ENCODE assay signal across 1 cellular context in the genomic region with DNA sequence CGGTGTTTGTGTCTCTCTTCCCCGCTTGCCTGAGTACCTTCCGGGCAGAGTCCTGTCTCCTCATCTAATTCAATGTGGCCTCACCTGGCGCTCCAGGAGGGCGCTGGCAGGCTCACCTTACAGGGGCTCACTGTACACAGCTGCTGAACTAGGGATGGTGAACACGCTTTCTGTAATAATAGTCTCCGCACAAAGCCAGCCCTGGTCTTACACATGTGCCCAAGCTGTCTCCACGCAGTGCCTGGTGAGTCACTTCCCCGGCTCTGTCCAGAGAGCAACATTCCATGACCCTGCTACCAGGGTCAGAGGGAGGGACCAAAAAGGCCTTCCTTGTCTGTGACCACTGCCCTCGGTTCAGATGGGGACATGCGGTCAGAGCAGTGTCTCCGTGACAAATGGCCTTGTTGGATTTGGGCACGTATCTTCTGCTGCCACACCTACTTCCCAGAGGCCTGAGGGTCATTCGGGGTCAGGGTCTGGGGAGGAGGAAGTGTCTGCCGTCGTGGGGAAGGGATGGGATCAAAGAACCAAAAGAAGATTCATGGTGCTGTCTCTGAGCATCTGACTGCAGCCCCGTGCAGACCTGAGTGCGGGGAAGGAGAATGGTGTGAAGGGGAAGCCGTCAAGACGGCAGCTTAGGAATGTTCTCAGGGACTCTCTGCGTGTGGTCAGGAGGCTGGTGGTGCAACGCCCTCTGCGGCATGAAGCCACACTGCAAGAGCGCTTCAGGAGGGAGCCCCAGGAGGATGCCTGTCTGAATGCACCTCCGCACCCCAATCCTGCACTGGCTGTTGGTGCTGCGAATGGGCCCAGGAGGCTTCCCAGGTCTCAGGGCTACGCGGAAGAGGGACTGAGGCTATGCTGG.
TF ChIP-seq lines count a peak whose summit lies in the region.

No MANE protein-coding gene starts in this region.

TF ChIP-seq in K562, 482 proteins besides CTCF, POLR2A, EP300 and RAD21 (continued from another document and continues in another):
- TF ChIP-seq NRF1 (conservative IDR thresholded peaks at IDR 0.05 in 1 of 2, IDR thresholded peaks at IDR 0.05 in 1 of 2), result peak; percentile 70 to 79
- peak; percentile 36; the same call in 1 of the 2 replicates for TF ChIP-seq SOX6 (IDR thresholded peaks at IDR 0.05)
- peak; percentile 53 for TF ChIP-seq TAL1 (IDR thresholded peaks at IDR 0.05)
- TF ChIP-seq, protein P1, sequence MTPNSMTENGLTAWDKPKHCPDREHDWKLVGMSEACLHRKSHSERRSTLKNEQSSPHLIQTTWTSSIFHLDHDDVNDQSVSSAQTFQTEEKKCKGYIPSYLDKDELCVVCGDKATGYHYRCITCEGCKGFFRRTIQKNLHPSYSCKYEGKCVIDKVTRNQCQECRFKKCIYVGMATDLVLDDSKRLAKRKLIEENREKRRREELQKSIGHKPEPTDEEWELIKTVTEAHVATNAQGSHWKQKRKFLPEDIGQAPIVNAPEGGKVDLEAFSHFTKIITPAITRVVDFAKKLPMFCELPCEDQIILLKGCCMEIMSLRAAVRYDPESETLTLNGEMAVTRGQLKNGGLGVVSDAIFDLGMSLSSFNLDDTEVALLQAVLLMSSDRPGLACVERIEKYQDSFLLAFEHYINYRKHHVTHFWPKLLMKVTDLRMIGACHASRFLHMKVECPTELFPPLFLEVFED (CRISPR knock-in tag; conservative IDR thresholded peaks at IDR 0.05), result 0 out of 2 replicates have a peak, but pooled peaks have one; percentile 12
- peak; percentile 91 for TF ChIP-seq LCOR (CRISPR knock-in tag; IDR thresholded peaks at IDR 0.05)
- TF ChIP-seq FOXK2 (conservative IDR thresholded peaks at IDR 0.05 in 1 of 2, IDR thresholded peaks at IDR 0.05 in 1 of 2; ENCODE audit: low read depth in 2 of 2), result peak in 1 of 2 experiments; percentile 25; a peak in 1 of 4 replicates
- TF ChIP-seq TEAD4 (IDR thresholded peaks at IDR 0.05; ENCODE audit: low read length), result peak; percentile 30; the same call in 1 of the 2 replicates
- TF ChIP-seq TEAD4 (CRISPR knock-in tag; IDR thresholded peaks at IDR 0.05; ENCODE audit: borderline replicate concordance), result no peak; the same call in 1 of the 2 replicates
- peak; percentile 91 for TF ChIP-seq NR2C2 (CRISPR knock-in tag; IDR thresholded peaks at IDR 0.05)
- peak; percentile 94 for TF ChIP-seq NR2C2 (tag; IDR thresholded peaks at IDR 0.05)
- no peak for TF ChIP-seq KAT8 (IDR thresholded peaks at IDR 0.05; ENCODE audit: low read depth)
- TF ChIP-seq, protein P2, sequence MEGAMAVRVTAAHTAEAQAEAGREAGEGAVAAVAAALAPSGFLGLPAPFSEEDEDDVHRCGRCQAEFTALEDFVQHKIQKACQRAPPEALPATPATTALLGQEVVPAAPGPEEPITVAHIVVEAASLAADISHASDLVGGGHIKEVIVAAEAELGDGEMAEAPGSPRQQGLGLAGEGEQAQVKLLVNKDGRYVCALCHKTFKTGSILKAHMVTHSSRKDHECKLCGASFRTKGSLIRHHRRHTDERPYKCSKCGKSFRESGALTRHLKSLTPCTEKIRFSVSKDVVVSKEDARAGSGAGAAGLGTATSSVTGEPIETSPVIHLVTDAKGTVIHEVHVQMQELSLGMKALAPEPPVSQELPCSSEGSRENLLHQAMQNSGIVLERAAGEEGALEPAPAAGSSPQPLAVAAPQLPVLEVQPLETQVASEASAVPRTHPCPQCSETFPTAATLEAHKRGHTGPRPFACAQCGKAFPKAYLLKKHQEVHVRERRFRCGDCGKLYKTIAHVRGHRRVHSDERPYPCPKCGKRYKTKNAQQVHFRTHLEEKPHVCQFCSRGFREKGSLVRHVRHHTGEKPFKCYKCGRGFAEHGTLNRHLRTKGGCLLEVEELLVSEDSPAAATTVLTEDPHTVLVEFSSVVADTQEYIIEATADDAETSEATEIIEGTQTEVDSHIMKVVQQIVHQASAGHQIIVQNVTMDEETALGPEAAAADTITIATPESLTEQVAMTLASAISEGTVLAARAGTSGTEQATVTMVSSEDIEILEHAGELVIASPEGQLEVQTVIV (CRISPR knock-in tag; IDR thresholded peaks at IDR 0.05; ENCODE audit: borderline replicate concordance), result no peak
- TF ChIP-seq ZZZ3 (IDR thresholded peaks at IDR 0.05), result no peak
- no peak for TF ChIP-seq ZBTB40 (IDR thresholded peaks at IDR 0.05)
- 0 out of 2 replicates have a peak, but pooled peaks have one; percentile 34 for TF ChIP-seq ZBTB40 (CRISPR knock-in tag; IDR thresholded peaks at IDR 0.05)
- peak; percentile 74 for TF ChIP-seq CBFA2T3 (IDR thresholded peaks at IDR 0.05)
- peak; percentile 90 for TF ChIP-seq ESRRA (IDR thresholded peaks at IDR 0.05; ENCODE audit: borderline replicate concordance, low read depth)
- no peak for TF ChIP-seq DNMT1 (IDR thresholded peaks at IDR 0.05)
- 0 out of 4 replicates have a peak, but pooled peaks of 1 of the 2 experiments have one; percentile 41 for TF ChIP-seq ARNT (IDR thresholded peaks at IDR 0.05)
- TF ChIP-seq, protein P3, sequence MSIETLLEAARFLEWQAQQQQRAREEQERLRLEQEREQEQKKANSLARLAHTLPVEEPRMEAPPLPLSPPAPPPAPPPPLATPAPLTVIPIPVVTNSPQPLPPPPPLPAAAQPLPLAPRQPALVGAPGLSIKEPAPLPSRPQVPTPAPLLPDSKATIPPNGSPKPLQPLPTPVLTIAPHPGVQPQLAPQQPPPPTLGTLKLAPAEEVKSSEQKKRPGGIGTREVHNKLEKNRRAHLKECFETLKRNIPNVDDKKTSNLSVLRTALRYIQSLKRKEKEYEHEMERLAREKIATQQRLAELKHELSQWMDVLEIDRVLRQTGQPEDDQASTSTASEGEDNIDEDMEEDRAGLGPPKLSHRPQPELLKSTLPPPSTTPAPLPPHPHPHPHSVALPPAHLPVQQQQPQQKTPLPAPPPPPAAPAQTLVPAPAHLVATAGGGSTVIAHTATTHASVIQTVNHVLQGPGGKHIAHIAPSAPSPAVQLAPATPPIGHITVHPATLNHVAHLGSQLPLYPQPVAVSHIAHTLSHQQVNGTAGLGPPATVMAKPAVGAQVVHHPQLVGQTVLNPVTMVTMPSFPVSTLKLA (conservative IDR thresholded peaks at IDR 0.05), result peak; percentile 44 to 70; a peak in 3 of 4 replicates
- TF ChIP-seq TCF3 (CRISPR knock-in tag; IDR thresholded peaks at IDR 0.05), result peak; percentile 80
- peak; percentile 40; the same call in 1 of the 2 replicates for TF ChIP-seq SPI1 (IDR thresholded peaks at IDR 0.05; ENCODE audit: borderline replicate concordance, low read depth, low read length)
- TF ChIP-seq TRIM24 (IDR thresholded peaks at IDR 0.05), result peak in 1 of 2 experiments; percentile 22; a peak in 1 of 4 replicates
- no peak for TF ChIP-seq EHMT2 (IDR thresholded peaks at IDR 0.05)
- peak; percentile 57; the same call in 1 of the 2 replicates for TF ChIP-seq ATF7 (IDR thresholded peaks at IDR 0.05)
- TF ChIP-seq, protein P4, sequence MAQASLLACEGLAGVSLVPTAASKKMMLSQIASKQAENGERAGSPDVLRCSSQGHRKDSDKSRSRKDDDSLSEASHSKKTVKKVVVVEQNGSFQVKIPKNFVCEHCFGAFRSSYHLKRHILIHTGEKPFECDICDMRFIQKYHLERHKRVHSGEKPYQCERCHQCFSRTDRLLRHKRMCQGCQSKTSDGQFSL (CRISPR knock-in tag; IDR thresholded peaks at IDR 0.05), result peak; percentile 72; the same call in 1 of the 2 replicates
- TF ChIP-seq, protein P4 (tag; IDR thresholded peaks at IDR 0.05), result no peak
- TF ChIP-seq, protein P5, sequence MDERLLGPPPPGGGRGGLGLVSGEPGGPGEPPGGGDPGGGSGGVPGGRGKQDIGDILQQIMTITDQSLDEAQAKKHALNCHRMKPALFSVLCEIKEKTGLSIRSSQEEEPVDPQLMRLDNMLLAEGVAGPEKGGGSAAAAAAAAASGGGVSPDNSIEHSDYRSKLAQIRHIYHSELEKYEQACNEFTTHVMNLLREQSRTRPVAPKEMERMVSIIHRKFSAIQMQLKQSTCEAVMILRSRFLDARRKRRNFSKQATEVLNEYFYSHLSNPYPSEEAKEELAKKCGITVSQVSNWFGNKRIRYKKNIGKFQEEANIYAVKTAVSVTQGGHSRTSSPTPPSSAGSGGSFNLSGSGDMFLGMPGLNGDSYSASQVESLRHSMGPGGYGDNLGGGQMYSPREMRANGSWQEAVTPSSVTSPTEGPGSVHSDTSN (CRISPR knock-in tag; IDR thresholded peaks at IDR 0.05; ENCODE audit: low read depth), result no peak
- TF ChIP-seq, protein P5 (tag; conservative IDR thresholded peaks at IDR 0.05; ENCODE audit: low read depth), result peak; percentile 95
- no peak for TF ChIP-seq ZNF551 (CRISPR knock-in tag; IDR thresholded peaks at IDR 0.05)
- peak; percentile 80 for TF ChIP-seq SMAD4 (CRISPR knock-in tag; conservative IDR thresholded peaks at IDR 0.05)
- TF ChIP-seq TEAD2 (tag; IDR thresholded peaks at IDR 0.05), result peak; percentile 26; the same call in 1 of the 2 replicates
- TF ChIP-seq MYNN (IDR thresholded peaks at IDR 0.05), result 0 out of 2 replicates have a peak, but pooled peaks have one; percentile 49
- no peak for TF ChIP-seq MYNN (CRISPR knock-in tag; IDR thresholded peaks at IDR 0.05)
- peak in 1 of 2 experiments; percentile 58; a peak in 1 of 4 replicates for TF ChIP-seq MLLT1 (IDR thresholded peaks at IDR 0.05)
- TF ChIP-seq ELF1 (tag; IDR thresholded peaks at IDR 0.05), result peak; percentile 39; the same call in 1 of the 2 replicates
- TF ChIP-seq MYC (IDR thresholded peaks at IDR 0.05; ENCODE audit: low read depth, low read length), result peak; percentile 48; the same call in 1 of the 2 replicates
- no peak for TF ChIP-seq MYC (CRISPR knock-in tag; IDR thresholded peaks at IDR 0.05; ENCODE audit: borderline replicate concordance, low read depth)
